In the genomic region with DNA sequence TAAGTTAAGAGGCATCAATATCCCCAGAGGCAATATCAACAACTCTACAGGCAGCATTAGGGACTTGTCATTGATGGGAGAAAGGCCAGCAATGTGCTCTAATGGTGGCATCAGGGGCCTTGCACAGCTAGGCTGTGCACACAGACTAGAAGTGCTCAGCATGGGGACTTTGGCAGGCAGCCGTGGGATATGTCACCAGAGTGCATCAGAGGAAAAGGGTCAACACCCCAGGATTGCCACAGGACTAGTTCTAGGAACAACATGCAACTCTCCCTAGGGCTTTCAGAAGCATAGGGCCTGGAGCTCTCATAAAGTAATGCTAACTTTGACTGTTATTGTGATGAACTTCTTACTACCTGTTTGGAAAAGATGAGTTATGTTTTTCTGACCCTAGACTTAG, we compare ENCODE assay signal across 39 cellular contexts. TPM values are rescaled to one million over a fixed set of nuclear protein-coding genes. Genes with fewer than 3 reads are reported as not detected.
"Had no signal": no experiment of that assay in that cellular context is flagged by ENCODE, and none has a peak within 500 bp of the region (broad histone marks: within the 10 kb centered on the region; RNA-seq: fewer than 3 reads in every experiment).

No MANE protein-coding gene starts in this region.

- FAIRE-seq: RCC 7860 had no signal

- H3K4me3 Mint-ChIP-seq: activated CD8-positive, alpha-beta T cell treated with anti-CD3 and anti-CD28 coated beads for 36 hours; activated naive CD4-positive, alpha-beta T cell treated with anti-CD3 and anti-CD28 coated beads, Interleukin-2, amount 50 U/mL, for 24 hours; activated naive CD8-positive, alpha-beta T cell treated with anti-CD3 and anti-CD28 coated beads, Interleukin-2, amount 10 ng/mL, durations not matched to agents 7 days and 5 days; activated T-cell treated with anti-CD3 and anti-CD28 coated beads, Interleukin-2, amount 50 U/mL, for 72 hours; central memory CD8-positive, alpha-beta T cell had no signal

- H3K9me3 Mint-ChIP-seq: activated CD8-positive, alpha-beta T cell treated with anti-CD3 and anti-CD28 coated beads for 36 hours; activated naive CD4-positive, alpha-beta T cell treated with anti-CD3 and anti-CD28 coated beads, Interleukin-2, amount 50 U/mL, for 24 hours; activated naive CD8-positive, alpha-beta T cell treated with anti-CD3 and anti-CD28 coated beads, Interleukin-2, amount 10 ng/mL, durations not matched to agents 7 days and 5 days; activated T-cell treated with anti-CD3 and anti-CD28 coated beads, Interleukin-2, amount 50 U/mL, for 72 hours; activated T-helper 2 cell treated with anti-CD3 and anti-CD28 coated beads, Interferon-gamma antibody, Interleukin-2, Interleukin-4, amounts not matched to agents 10 μg/mL and 5 μg/mL and 100 μg/mL, durations not matched to agents 14 hours and 24 hours and 36 hours; central memory CD8-positive, alpha-beta T cell had no signal

- H3K9me3 ChIP-seq: ascending aorta had no signal

- H3K4me1 ChIP-seq: ascending aorta had no signal

- DNase-seq: activated CD4-positive, alpha-beta T cell treated with anti-CD3 and anti-CD28 coated beads for 1 hour; activated CD4-positive, alpha-beta T cell treated with anti-CD3 and anti-CD28 coated beads for 48 hours; activated CD4-positive, alpha-beta T cell treated with anti-CD3 and anti-CD28 coated beads, Interleukin-2, amount 50 U/mL, for 4 hours; activated CD4-positive, CD25-positive, alpha-beta regulatory T cell; activated CD8-positive, alpha-beta T cell treated with anti-CD3 and anti-CD28 coated beads for 36 hours; activated gamma-delta T cell; activated naive CD4-positive, alpha-beta T cell treated with Interleukin-2 at 50 U/mL for 16 hours; activated naive CD8-positive, alpha-beta T cell treated with anti-CD3 and anti-CD28 coated beads, Interleukin-2, amount 10 ng/mL, durations not matched to agents 7 days and 5 days; activated T-cell treated with anti-CD3 and anti-CD28 coated beads, Interleukin-2, amount 50 U/mL, for 1 hour; activated T-cell treated with anti-CD3 and anti-CD28 coated beads, Interleukin-2, amount 50 U/mL, for 72 hours; amygdala; MM.1S; MV-4-11; NCI-H1092; NCI-H1417; NCI-H187; NCI-H2029 treated with DMSO at 0.1 percent for 48 hours; NCI-H2107; NCI-H510A; NCI-H526; NCI-H748 treated with DMSO at 0.1 percent for 48 hours; NK-92 treated with Interleukin-12 subunit alpha and Interleukin-12 subunit beta, amount 100 ng/mL, for 24 hours; PC-3; SIG-M5; SW 1271; T-helper 1 cell; T-helper 2 cell; T-helper 9 cell had no signal

- H3K36me3 ChIP-seq: ascending aorta, cardiac muscle cell had no signal

- ATAC-seq: activated CD8-positive, alpha-beta T cell treated with anti-CD3 and anti-CD28 coated beads for 36 hours; activated T-cell treated with anti-CD3 and anti-CD28 coated beads, Interleukin-2, amount 50 U/mL, for 72 hours; PC-3; Right ventricle myocardium inferior had no signal

- H3K27me3 ChIP-seq: ascending aorta had no signal

- H3K27ac ChIP-seq: ascending aorta, cardiac muscle cell, RWPE1, VCaP had no signal

- H3K4me3 ChIP-seq: ascending aorta, cardiac muscle cell had no signal

- H3K4me1 Mint-ChIP-seq: activated naive CD4-positive, alpha-beta T cell treated with anti-CD3 and anti-CD28 coated beads, Interleukin-2, amount 50 U/mL, for 24 hours; activated naive CD8-positive, alpha-beta T cell treated with anti-CD3 and anti-CD28 coated beads, Interleukin-2, amount 10 ng/mL, durations not matched to agents 7 days and 5 days; central memory CD8-positive, alpha-beta T cell had no signal

- H3K36me3 Mint-ChIP-seq: activated naive CD4-positive, alpha-beta T cell treated with anti-CD3 and anti-CD28 coated beads, Interleukin-2, amount 50 U/mL, for 24 hours; activated naive CD8-positive, alpha-beta T cell treated with anti-CD3 and anti-CD28 coated beads, Interleukin-2, amount 10 ng/mL, durations not matched to agents 7 days and 5 days had no signal

- H3K27ac Mint-ChIP-seq: activated CD8-positive, alpha-beta T cell treated with anti-CD3 and anti-CD28 coated beads for 36 hours; activated naive CD4-positive, alpha-beta T cell treated with anti-CD3 and anti-CD28 coated beads, Interleukin-2, amount 50 U/mL, for 24 hours; activated naive CD8-positive, alpha-beta T cell treated with anti-CD3 and anti-CD28 coated beads, Interleukin-2, amount 10 ng/mL, durations not matched to agents 7 days and 5 days; activated T-cell treated with anti-CD3 and anti-CD28 coated beads, Interleukin-2, amount 50 U/mL, for 72 hours; activated T-helper 2 cell treated with anti-CD3 and anti-CD28 coated beads, Interferon-gamma antibody, Interleukin-2, Interleukin-4, amounts not matched to agents 10 μg/mL and 5 μg/mL and 100 μg/mL, durations not matched to agents 14 hours and 24 hours and 36 hours had no signal

RNA-seq across cellular contexts. Expression of gene NR2E1, which starts 59.1 kb away (rescaled TPM):
- total RNA-seq: activated CD8-positive, alpha-beta memory T cell treated with anti-CD3 and anti-CD28 coated beads for 36 hours; activated CD8-positive, alpha-beta T cell treated with anti-CD3 and anti-CD28 coated beads for 36 hours; activated naive CD8-positive, alpha-beta T cell treated with anti-CD3 and anti-CD28 coated beads, Interleukin-2, amount 10 ng/mL, durations not matched to agents 7 days and 5 days; activated T-cell treated with anti-CD3 and anti-CD28 coated beads, Interleukin-2, amount 50 U/mL, for 72 hours; activated T-helper 2 cell treated with anti-CD3 and anti-CD28 coated beads, Interferon-gamma antibody, Interleukin-2, Interleukin-4, amounts not matched to agents 10 μg/mL and 5 μg/mL and 100 μg/mL, durations not matched to agents 14 hours and 24 hours and 36 hours; ascending aorta; cardiac muscle cell; chondrocyte; Right ventricle myocardium inferior had no signal
- polyA plus RNA-seq: cardiac muscle cell had no signal
